Comparison of ENCODE assay signal across 17 cellular contexts in genomic region chr17:42317256-42317966, GRCh38. TPM values are rescaled to one million over a fixed set of nuclear protein-coding genes. Genes with fewer than 3 reads are reported as not detected.
A peak's percentile ranks its signal among the peaks of the same experiment; 100 is the strongest.
DNase-seq lines count a peak whose midpoint lies in the region; ATAC-seq and TF ChIP-seq lines count a peak whose summit lies in the region.
"Had no signal": no experiment of that assay in that cellular context is flagged by ENCODE, and none has a peak within 500 bp of the region (broad histone marks: within the 10 kb centered on the region; RNA-seq: fewer than 3 reads in every experiment).

No MANE protein-coding gene starts in this region.

- no peak overlapping the region for H3K4me2 ChIP-seq in H9 (ENCODE audit: insufficient read depth, insufficient read length, low read length)
- H3K4me2 ChIP-seq: neural progenitor cell had no signal

- H3K23ac ChIP-seq in H9 (ENCODE audit: insufficient read length, low read depth, low read length): no peak overlapping the region

- H4K91ac ChIP-seq in H9 (ENCODE audit: insufficient read length, low read depth, low read length): no peak overlapping the region

- H3T11ph ChIP-seq in H9 (ENCODE audit: low read length): no peak overlapping the region

- no peaks in the 10 kb centered on the region for H3K4me1 ChIP-seq in H9 (ENCODE audit: insufficient read depth, low read length)

- CTCF ChIA-PET in activated CD8-positive, alpha-beta T cell treated with anti-CD3 and anti-CD28 coated beads for 36 hours (lab: Charles Lee): interaction anchor here (0.5 to 30.6 kb wide), 5 partner anchors 9 to 210 kb away, joined by 3 to 968 read pairs (median 3); partner anchors contain the start of gene STAT3
- CTCF ChIA-PET in activated CD8-positive, alpha-beta T cell treated with anti-CD3 and anti-CD28 coated beads, Interleukin-2, amount 10 ng/mL, durations not matched to agents 7 days and 5 days (lab: Charles Lee): interaction anchor here (0.5 to 19.4 kb wide), 3 partner anchors 87 to 139 kb away, joined by 4 to 666 read pairs (median 18); no protein-coding TSS in a partner anchor

- H3K9me3 ChIP-seq in KOPT-K1 (ENCODE audit: insufficient read depth, low read length, poor library complexity, severe bottlenecking): no peaks in the 10 kb centered on the region
- H3K9me3 ChIP-seq in H9 (ENCODE audit: control insufficient read depth, low read depth, low read length): no peaks in the 10 kb centered on the region
- H3K9me3 ChIP-seq: upper lobe of left lung had no signal

- H3K23me2 ChIP-seq in H9 (ENCODE audit: insufficient read length, low read depth, low read length, poor library complexity, severe bottlenecking): no peaks in the 10 kb centered on the region

- H2AFZ ChIP-seq in H9 (ENCODE audit: low read length): no peak overlapping the region
- H2AFZ ChIP-seq: neural progenitor cell had no signal

- H3K27me3 ChIP-seq in H9 (ENCODE audit: insufficient read depth, low read length): no peaks in the 10 kb centered on the region
- H3K27me3 ChIP-seq: brain microvascular endothelial cell, neural progenitor cell, upper lobe of left lung had no signal

- no peak overlapping the region for H3K18ac ChIP-seq in H9 (ENCODE audit: insufficient read length, low read depth, low read length)

- peaks cover 42% of the 10 kb centered on the region for H3K36me3 ChIP-seq in KOPT-K1 (ENCODE audit: insufficient read depth, low read length)

- peaks cover 70% of the 10 kb centered on the region for H3K36me3 Mint-ChIP-seq in activated CD8-positive, alpha-beta T cell treated with anti-CD3 and anti-CD28 coated beads for 36 hours (ENCODE audit: low read depth)
- H3K36me3 Mint-ChIP-seq in activated CD8-positive, alpha-beta T cell treated with anti-CD3 and anti-CD28 coated beads, Interleukin-2, amount 10 ng/mL, durations not matched to agents 7 days and 5 days (ENCODE audit: low read depth): peaks cover 57% of the 10 kb centered on the region
- H3K36me3 Mint-ChIP-seq in activated T-helper 1 cell treated with anti-CD3 and anti-CD28 coated beads, Interleukin-12 subunit alpha, Interleukin-12 subunit beta, Interleukin-2, Interleukin-4 antibody, amounts not matched to agents 30 ng/mL and 10 ng/mL and 1 ng/mL, durations not matched to agents 14 hours and 24 hours and 36 hours (ENCODE audit: low read depth): peaks cover 56% of the 10 kb centered on the region
- H3K36me3 Mint-ChIP-seq in naive thymus-derived CD8-positive, alpha-beta T cell: peaks cover 0 to 44% (median 17%) of the 10 kb centered on the region in 3 donors
- H3K36me3 Mint-ChIP-seq in H9 (ENCODE audit: insufficient read depth in 1 of 3, low read depth in 3 of 3): peaks cover 41 to 65% (median 55%) of the 10 kb centered on the region in 3 experiments

- H3K27me3 Mint-ChIP-seq in activated CD8-positive, alpha-beta T cell treated with anti-CD3 and anti-CD28 coated beads for 36 hours: no peaks in the 10 kb centered on the region
- H3K27me3 Mint-ChIP-seq in activated CD8-positive, alpha-beta T cell treated with anti-CD3 and anti-CD28 coated beads, Interleukin-2, amount 10 ng/mL, durations not matched to agents 7 days and 5 days (ENCODE audit: low read depth): no peaks in the 10 kb centered on the region
- H3K27me3 Mint-ChIP-seq in activated T-helper 1 cell treated with anti-CD3 and anti-CD28 coated beads, Interleukin-12 subunit alpha, Interleukin-12 subunit beta, Interleukin-2, Interleukin-4 antibody, amounts not matched to agents 30 ng/mL and 10 ng/mL and 1 ng/mL, durations not matched to agents 14 hours and 24 hours and 36 hours (ENCODE audit: insufficient read depth): no peaks in the 10 kb centered on the region
- H3K27me3 Mint-ChIP-seq in naive thymus-derived CD8-positive, alpha-beta T cell: no peaks in the 10 kb centered on the region
- no peaks in the 10 kb centered on the region for H3K27me3 Mint-ChIP-seq in H9 (ENCODE audit: low read depth)
- H3K27me3 Mint-ChIP-seq: dendritic cell treated with granulocyte-macrophage colony-stimulating factor and Interleukin-4, amounts not matched to agents 40 ng/mL and 50 ng/mL, for 4 days had no signal

- no peak for DNase-seq in activated CD8-positive, alpha-beta T cell treated with anti-CD3 and anti-CD28 coated beads for 36 hours
- DNase-seq in activated CD8-positive, alpha-beta T cell treated with anti-CD3 and anti-CD28 coated beads, Interleukin-2, amount 10 ng/mL, durations not matched to agents 7 days and 5 days: no peak
- no peak for DNase-seq in activated T-helper 1 cell treated with anti-CD3 and anti-CD28 coated beads, Interleukin-12 subunit alpha, Interleukin-12 subunit beta, Interleukin-2, Interleukin-4 antibody, amounts not matched to agents 30 ng/mL and 10 ng/mL and 1 ng/mL, durations not matched to agents 14 hours and 24 hours and 36 hours (ENCODE audit: low spot score)
- no peak for DNase-seq in naive thymus-derived CD8-positive, alpha-beta T cell
- DNase-seq in H9: no peak
- DNase-seq: activated CD4-positive, CD25-positive, alpha-beta regulatory T cell; brain microvascular endothelial cell; foreskin fibroblast; NCI-H1930; SHP77; stimulated activated naive CD4-positive, alpha-beta T cell; upper lobe of left lung had no signal

- no peak overlapping the region for H2BK20ac ChIP-seq in H9 (ENCODE audit: low read depth, low read length, poor library complexity, severe bottlenecking)

- H4K5ac ChIP-seq in H9 (ENCODE audit: insufficient read length, low read depth, low read length): no peak overlapping the region

- no peaks in the 10 kb centered on the region for H3K9me3 Mint-ChIP-seq in activated CD8-positive, alpha-beta T cell treated with anti-CD3 and anti-CD28 coated beads for 36 hours
- H3K9me3 Mint-ChIP-seq in activated CD8-positive, alpha-beta T cell treated with anti-CD3 and anti-CD28 coated beads, Interleukin-2, amount 10 ng/mL, durations not matched to agents 7 days and 5 days (ENCODE audit: insufficient read depth): no peaks in the 10 kb centered on the region
- H3K9me3 Mint-ChIP-seq in activated T-helper 1 cell treated with anti-CD3 and anti-CD28 coated beads, Interleukin-12 subunit alpha, Interleukin-12 subunit beta, Interleukin-2, Interleukin-4 antibody, amounts not matched to agents 30 ng/mL and 10 ng/mL and 1 ng/mL, durations not matched to agents 14 hours and 24 hours and 36 hours: no peaks in the 10 kb centered on the region
- no peaks in the 10 kb centered on the region for H3K9me3 Mint-ChIP-seq in naive thymus-derived CD8-positive, alpha-beta T cell
- H3K9me3 Mint-ChIP-seq in H9: no peaks in the 10 kb centered on the region
- H3K9me3 Mint-ChIP-seq: dendritic cell treated with granulocyte-macrophage colony-stimulating factor and Interleukin-4, amounts not matched to agents 40 ng/mL and 50 ng/mL, for 4 days; neural progenitor cell had no signal

- H3K79me2 ChIP-seq in H9 (ENCODE audit: insufficient read depth, low read length): no peaks in the 10 kb centered on the region

- no CpG with 5 or more reads among the region's 7 CpGs for WGBS in H9 (ENCODE audit: extremely low coverage, insufficient read length, low lambda C conversion rate)

- peak overlapping the region; percentile 36 for H3K27ac Mint-ChIP-seq in activated CD8-positive, alpha-beta T cell treated with anti-CD3 and anti-CD28 coated beads for 36 hours
- no peak overlapping the region for H3K27ac Mint-ChIP-seq in activated CD8-positive, alpha-beta T cell treated with anti-CD3 and anti-CD28 coated beads, Interleukin-2, amount 10 ng/mL, durations not matched to agents 7 days and 5 days
- peak overlapping the region; percentile 67 for H3K27ac Mint-ChIP-seq in activated T-helper 1 cell treated with anti-CD3 and anti-CD28 coated beads, Interleukin-12 subunit alpha, Interleukin-12 subunit beta, Interleukin-2, Interleukin-4 antibody, amounts not matched to agents 30 ng/mL and 10 ng/mL and 1 ng/mL, durations not matched to agents 14 hours and 24 hours and 36 hours
- H3K27ac Mint-ChIP-seq in naive thymus-derived CD8-positive, alpha-beta T cell: peak overlapping the region; percentile 32 to 92 (median 80)
- H3K27ac Mint-ChIP-seq in H9: peak overlapping the region in 1 of 3 experiments; percentile 4; a peak in 2 of 7 replicates
- H3K27ac Mint-ChIP-seq: dendritic cell treated with granulocyte-macrophage colony-stimulating factor and Interleukin-4, amounts not matched to agents 40 ng/mL and 50 ng/mL, for 4 days; neural progenitor cell had no signal

- intact Hi-C loops in activated CD8-positive, alpha-beta T cell treated with anti-CD3 and anti-CD28 coated beads for 36 hours (cut with micrococcal nuclease): no loop called here
- intact Hi-C loops in activated T-helper 1 cell treated with anti-CD3 and anti-CD28 coated beads, Interleukin-12 subunit alpha, Interleukin-12 subunit beta, Interleukin-2, Interleukin-4 antibody, amounts not matched to agents 30 ng/mL and 10 ng/mL and 1 ng/mL, durations not matched to agents 14 hours and 24 hours and 36 hours (cut with micrococcal nuclease): no loop called here

- H2BK5ac ChIP-seq in H9 (ENCODE audit: insufficient read length, low read length): no peak overlapping the region

- H3K56ac ChIP-seq in H9 (ENCODE audit: insufficient read length, low read depth, low read length): no peak overlapping the region

- H3K79me1 ChIP-seq in H9 (ENCODE audit: insufficient read depth, low read depth, low read length, poor library complexity, severe bottlenecking): no peaks in the 10 kb centered on the region

- H3K27ac ChIP-seq in KOPT-K1 (ENCODE audit: low read depth, low read length, poor library complexity, severe bottlenecking): peak overlapping the region; percentile 99
- no peak overlapping the region for H3K27ac ChIP-seq in H9 (ENCODE audit: insufficient read length, low read depth, low read length)
- H3K27ac ChIP-seq: brain microvascular endothelial cell, neural progenitor cell had no signal

- ATAC-seq in activated CD8-positive, alpha-beta T cell treated with anti-CD3 and anti-CD28 coated beads for 36 hours: no peak
- no peak for ATAC-seq in activated CD8-positive, alpha-beta T cell treated with anti-CD3 and anti-CD28 coated beads, Interleukin-2, amount 10 ng/mL, durations not matched to agents 7 days and 5 days
- ATAC-seq in naive thymus-derived CD8-positive, alpha-beta T cell: no peak
- no peak for ATAC-seq in HG02884 (IDR thresholded peaks at IDR 0.05; ENCODE audit: unreplicated experiment)
- no peak for ATAC-seq in HG02870 (IDR thresholded peaks at IDR 0.05; ENCODE audit: unreplicated experiment)

- H4K8ac ChIP-seq in H9 (replicated peaks; ENCODE audit: insufficient read length, low read depth, low read length): no peak overlapping the region

- H2AK5ac ChIP-seq in H9 (ENCODE audit: insufficient read length, low read length): no peak overlapping the region

- TF ChIP-seq CTCF in activated CD8-positive, alpha-beta T cell treated with anti-CD3 and anti-CD28 coated beads for 36 hours (IDR thresholded peaks at IDR 0.05): no peak
- no peak for TF ChIP-seq CTCF in H9 (conservative IDR thresholded peaks at IDR 0.05)

- no peak overlapping the region for H3K9ac ChIP-seq in H9 (ENCODE audit: extremely low read depth, insufficient read length, low read length)
- H3K9ac ChIP-seq: neural progenitor cell had no signal

- H3K4me1 Mint-ChIP-seq in activated CD8-positive, alpha-beta T cell treated with anti-CD3 and anti-CD28 coated beads for 36 hours (ENCODE audit: low read depth): peaks cover 76% of the 10 kb centered on the region
- H3K4me1 Mint-ChIP-seq in activated CD8-positive, alpha-beta T cell treated with anti-CD3 and anti-CD28 coated beads, Interleukin-2, amount 10 ng/mL, durations not matched to agents 7 days and 5 days (ENCODE audit: low read depth): peaks cover 63% of the 10 kb centered on the region
- peaks cover 73% of the 10 kb centered on the region for H3K4me1 Mint-ChIP-seq in activated T-helper 1 cell treated with anti-CD3 and anti-CD28 coated beads, Interleukin-12 subunit alpha, Interleukin-12 subunit beta, Interleukin-2, Interleukin-4 antibody, amounts not matched to agents 30 ng/mL and 10 ng/mL and 1 ng/mL, durations not matched to agents 14 hours and 24 hours and 36 hours (ENCODE audit: low read depth)
- H3K4me1 Mint-ChIP-seq in naive thymus-derived CD8-positive, alpha-beta T cell: peaks cover 29 to 84% (median 79%) of the 10 kb centered on the region in 4 donors
- peaks cover 21 to 22% of the 10 kb centered on the region in 2 experiments for H3K4me1 Mint-ChIP-seq in H9

- H3K4me3 Mint-ChIP-seq in activated CD8-positive, alpha-beta T cell treated with anti-CD3 and anti-CD28 coated beads for 36 hours: no peak overlapping the region
- H3K4me3 Mint-ChIP-seq in activated CD8-positive, alpha-beta T cell treated with anti-CD3 and anti-CD28 coated beads, Interleukin-2, amount 10 ng/mL, durations not matched to agents 7 days and 5 days: no peak overlapping the region
- no peak overlapping the region for H3K4me3 Mint-ChIP-seq in activated T-helper 1 cell treated with anti-CD3 and anti-CD28 coated beads, Interleukin-12 subunit alpha, Interleukin-12 subunit beta, Interleukin-2, Interleukin-4 antibody, amounts not matched to agents 30 ng/mL and 10 ng/mL and 1 ng/mL, durations not matched to agents 14 hours and 24 hours and 36 hours
- peak overlapping the region in 5 of 10 donors; percentile 3 to 42 (median 27) for H3K4me3 Mint-ChIP-seq in naive thymus-derived CD8-positive, alpha-beta T cell
- no peak overlapping the region for H3K4me3 Mint-ChIP-seq in H9
- H3K4me3 Mint-ChIP-seq: dendritic cell treated with granulocyte-macrophage colony-stimulating factor and Interleukin-4, amounts not matched to agents 40 ng/mL and 50 ng/mL, for 4 days; neural progenitor cell had no signal

- H3K4ac ChIP-seq in H9 (ENCODE audit: low read depth, low read length): no peak overlapping the region

- H2BK120ac ChIP-seq in H9 (ENCODE audit: low read depth, low read length, poor library complexity, severe bottlenecking): no peak overlapping the region

- H3K14ac ChIP-seq in H9 (ENCODE audit: insufficient read depth, low read length): no peak overlapping the region

- H2BK12ac ChIP-seq in H9 (ENCODE audit: insufficient read length, low read depth, low read length): no peak overlapping the region

- POLR2A ChIA-PET in activated CD8-positive, alpha-beta T cell treated with anti-CD3 and anti-CD28 coated beads for 36 hours (lab: Charles Lee): interaction anchor here (0.6 to 2.7 kb wide), 5 partner anchors 10 to 86 kb away, joined by 3 to 12 read pairs (median 5); partner anchors contain the start of gene STAT3
- POLR2A ChIA-PET in activated CD8-positive, alpha-beta T cell treated with anti-CD3 and anti-CD28 coated beads, Interleukin-2, amount 10 ng/mL, durations not matched to agents 7 days and 5 days (lab: Charles Lee): interaction anchor here (0.8 to 1.0 kb wide), 2 partner anchors 8 to 71 kb away, joined by 3 to 4 read pairs; partner anchors contain the start of gene STAT3
- POLR2A ChIA-PET in naive thymus-derived CD8-positive, alpha-beta T cell (lab: Charles Lee): interaction anchor here (0.6 to 7.8 kb wide), 9 partner anchors 9 to 294 kb away, joined by 3 to 62 read pairs (median 4); partner anchors contain the start of genes STAT3 and STAT5A

- H4K20me1 ChIP-seq in H9 (ENCODE audit: control insufficient read depth, insufficient read depth, insufficient read length): no peaks in the 10 kb centered on the region

- no peak overlapping the region for H2BK15ac ChIP-seq in H9 (ENCODE audit: low read depth, low read length)

RNA-seq across cellular contexts. Expression of gene STAT5A, which starts 29.1 kb away (rescaled TPM):
- 100 to 1,000 TPM; 163 to 190 TPM for total RNA-seq in activated CD8-positive, alpha-beta T cell treated with anti-CD3 and anti-CD28 coated beads for 36 hours
- total RNA-seq in activated CD8-positive, alpha-beta T cell treated with anti-CD3 and anti-CD28 coated beads, Interleukin-2, amount 10 ng/mL, durations not matched to agents 7 days and 5 days: 100 to 1,000 TPM; 117 to 119 TPM
- total RNA-seq in activated T-helper 1 cell treated with anti-CD3 and anti-CD28 coated beads, Interleukin-12 subunit alpha, Interleukin-12 subunit beta, Interleukin-2, Interleukin-4 antibody, amounts not matched to agents 30 ng/mL and 10 ng/mL and 1 ng/mL, durations not matched to agents 14 hours and 24 hours and 36 hours: 375 and 381 TPM in 2 replicates
- total RNA-seq in naive thymus-derived CD8-positive, alpha-beta T cell: 100 to 1,000 TPM; 117 to 122 TPM
- 100 to 1,000 TPM in 1 of 3 donors, 10 to 100 TPM in 2; 59.6 to 115 (median 89.1) TPM for polyA plus RNA-seq in naive thymus-derived CD8-positive, alpha-beta T cell
- 4.3 and 6.4 TPM in 2 replicates for total RNA-seq in H9 (2021)

RNA-seq across cellular contexts. Expression of gene STAT5B, which starts 41.2 kb away (rescaled TPM):
- total RNA-seq in activated CD8-positive, alpha-beta T cell treated with anti-CD3 and anti-CD28 coated beads for 36 hours: 100 to 1,000 TPM; 128 to 129 TPM
- total RNA-seq in activated CD8-positive, alpha-beta T cell treated with anti-CD3 and anti-CD28 coated beads, Interleukin-2, amount 10 ng/mL, durations not matched to agents 7 days and 5 days: 10 to 100 TPM; 92.7 to 94.4 TPM
- total RNA-seq in activated T-helper 1 cell treated with anti-CD3 and anti-CD28 coated beads, Interleukin-12 subunit alpha, Interleukin-12 subunit beta, Interleukin-2, Interleukin-4 antibody, amounts not matched to agents 30 ng/mL and 10 ng/mL and 1 ng/mL, durations not matched to agents 14 hours and 24 hours and 36 hours: 191 and 199 TPM in 2 replicates
- 100 to 1,000 TPM; 137 to 149 TPM for total RNA-seq in naive thymus-derived CD8-positive, alpha-beta T cell
- polyA plus RNA-seq in naive thymus-derived CD8-positive, alpha-beta T cell: 10 to 100 TPM; 66.3 to 94.0 (median 82.8) TPM
- total RNA-seq in H9 (2021): 42.9 and 46.2 TPM in 2 replicates

Comparison
In these comparisons a context has a peak if more than half of its experiments do, and no peak if none do; other contexts are left out.
1. RNA of gene STAT5A, which starts 29.1 kb away (total RNA-seq): 375 to 381 TPM in activated T-helper 1 cell treated with anti-CD3 and anti-CD28 coated beads, Interleukin-12 subunit alpha, Interleukin-12 subunit beta, Interleukin-2, Interleukin-4 antibody, amounts not matched to agents 30 ng/mL and 10 ng/mL and 1 ng/mL, durations not matched to agents 14 hours and 24 hours and 36 hours, 163 to 190 TPM in activated CD8-positive, alpha-beta T cell treated with anti-CD3 and anti-CD28 coated beads for 36 hours, 117 to 122 TPM in naive thymus-derived CD8-positive, alpha-beta T cell and 117 to 119 TPM in activated CD8-positive, alpha-beta T cell treated with anti-CD3 and anti-CD28 coated beads, Interleukin-2, amount 10 ng/mL, durations not matched to agents 7 days and 5 days; 4.3 to 6.4 TPM in H9; every median in the first group is over 10 times any median in the second.